In genomic region chr9:113929634-113930092, GRCh38 we compare ENCODE assay signal across 1 cellular context.
TF ChIP-seq lines count a peak whose summit lies in the region.

No MANE protein-coding gene starts in this region.

TF ChIP-seq in K562, 482 proteins besides CTCF, POLR2A, EP300 and RAD21 (continued from another document and continues in another):
- no peak for TF ChIP-seq MGA (IDR thresholded peaks at IDR 0.05)
- TF ChIP-seq AFF1 (IDR thresholded peaks at IDR 0.05; ENCODE audit: low read depth in 1 of 2, partially characterized antibody in 2 of 2) = no peak
- no peak for TF ChIP-seq ZNF77 (CRISPR knock-in tag; IDR thresholded peaks at IDR 0.05)
- TF ChIP-seq HNRNPH1 (optimal IDR thresholded peaks at IDR 0.05; ENCODE audit: low read depth, low read length) = no peak
- TF ChIP-seq UBTF (IDR thresholded peaks at IDR 0.05; ENCODE audit: borderline replicate concordance in 1 of 2, low read depth in 2 of 2, low read length in 2 of 2) = no peak
- TF ChIP-seq BCOR (IDR thresholded peaks at IDR 0.05) = peak; percentile 73
- TF ChIP-seq RBM34 (IDR thresholded peaks at IDR 0.05; ENCODE audit: borderline replicate concordance, insufficient read depth, low read length) = no peak
- peak; percentile 47 for TF ChIP-seq FOSL1 (tag; conservative IDR thresholded peaks at IDR 0.05)
- no peak for TF ChIP-seq NEUROD1 (IDR thresholded peaks at IDR 0.05; ENCODE audit: borderline replicate concordance, low read depth, low read length, partially characterized antibody)
- TF ChIP-seq MTA3 (IDR thresholded peaks at IDR 0.05; ENCODE audit: borderline replicate concordance) = no peak
- TF ChIP-seq CBX1 (IDR thresholded peaks at IDR 0.05; ENCODE audit: low read depth) = 0 out of 2 replicates have a peak, but pooled peaks have one; percentile 21
- TF ChIP-seq ZNF280A (IDR thresholded peaks at IDR 0.05; ENCODE audit: low read depth, partially characterized antibody) = no peak
- TF ChIP-seq TOE1 (IDR thresholded peaks at IDR 0.05; ENCODE audit: borderline replicate concordance) = peak; percentile 29; the same call in 1 of the 2 replicates
- no peak for TF ChIP-seq TOE1 (CRISPR knock-in tag; IDR thresholded peaks at IDR 0.05; ENCODE audit: borderline replicate concordance, low read depth)
- TF ChIP-seq YY1 (IDR thresholded peaks at IDR 0.05; ENCODE audit: borderline replicate concordance in 1 of 3, control insufficient read depth in 1 of 3, extremely low read depth in 1 of 3, insufficient read depth in 3 of 3, insufficient read length in 1 of 3, insufficient replicate concordance in 2 of 3, low read depth in 1 of 3, low read length in 2 of 3) = no peak
- no peak for TF ChIP-seq HNRNPLL (IDR thresholded peaks at IDR 0.05; ENCODE audit: low read depth, low read length, poor library complexity, severe bottlenecking)
- no peak for TF ChIP-seq SIN3B (IDR thresholded peaks at IDR 0.05; ENCODE audit: low read depth)
- TF ChIP-seq VEZF1 (CRISPR knock-in tag; IDR thresholded peaks at IDR 0.05) = no peak
- no peak for TF ChIP-seq SP2 (IDR thresholded peaks at IDR 0.05; ENCODE audit: extremely low read depth, low read depth, low read length, poor library complexity, severe bottlenecking)
- TF ChIP-seq IRF9 (tag; IDR thresholded peaks at IDR 0.05) = no peak
- peak; percentile 58; the same call in 1 of the 2 replicates for TF ChIP-seq ADNP (tag; IDR thresholded peaks at IDR 0.05)
- no peak for TF ChIP-seq ZNF512 (tag; IDR thresholded peaks at IDR 0.05)
- no peak for TF ChIP-seq POLR2H (tag; IDR thresholded peaks at IDR 0.05; ENCODE audit: low read depth)
- TF ChIP-seq FOXA3 (CRISPR knock-in tag; conservative IDR thresholded peaks at IDR 0.05 in 1 of 2, IDR thresholded peaks at IDR 0.05 in 1 of 2) = peak in 1 of 2 experiments; percentile 54; a peak in 2 of 4 replicates
